In the genomic region with DNA sequence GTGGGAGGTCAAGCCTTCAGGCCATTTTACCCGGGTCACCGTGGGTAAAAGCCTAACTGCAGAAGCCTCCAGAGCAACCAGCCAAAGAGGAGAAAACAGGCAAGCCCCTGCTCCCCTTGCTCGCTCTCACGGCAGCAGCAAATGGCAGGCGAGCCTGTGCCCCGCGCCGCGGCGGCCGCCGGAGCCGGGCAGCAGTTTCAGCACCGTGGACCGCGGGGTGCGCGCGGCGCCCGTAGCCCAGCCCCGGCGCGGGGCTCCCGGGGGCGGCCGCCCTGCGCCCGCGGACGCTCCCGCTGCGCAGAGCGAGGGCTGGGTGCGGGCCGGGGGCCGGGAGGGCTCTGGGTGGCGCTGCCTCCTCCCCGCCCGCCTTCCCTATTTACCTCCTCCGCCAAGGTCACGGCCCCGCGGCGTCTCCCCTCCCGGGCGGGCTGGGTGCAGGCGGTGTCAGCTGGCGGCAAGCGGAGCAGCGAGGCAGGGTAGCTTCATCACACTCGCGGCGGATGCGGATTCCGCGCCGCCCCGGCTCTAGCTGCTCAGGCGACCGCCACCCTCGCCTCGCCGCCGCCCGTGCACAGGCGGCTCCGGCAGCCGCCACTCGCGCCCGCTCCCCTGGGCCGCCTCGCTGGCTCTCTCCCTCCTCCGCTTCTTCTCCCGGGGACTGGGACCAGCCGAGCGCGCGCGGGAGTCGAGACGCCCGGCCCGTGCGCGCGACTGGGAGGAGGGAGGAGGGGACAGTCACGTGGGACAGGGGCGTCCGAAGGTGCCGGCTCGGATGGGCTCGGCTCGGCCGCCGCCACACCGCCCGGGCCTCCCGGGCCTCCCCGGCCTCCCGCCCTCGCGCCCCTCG, we compare ENCODE assay signal across 1 cellular context.
TF ChIP-seq lines count a peak whose summit lies in the region.

TSS of gene RGS7 (minus strand) at position 687 of the 847 bp plus-strand sequence.

TF ChIP-seq in SK-N-SH treated with all-trans-retinoic acid at 6 μM for 48 hours, 23 proteins besides CTCF, POLR2A, EP300 and RAD21 (continued from another document):
- TF ChIP-seq CSRNP3 (CRISPR knock-in tag; IDR thresholded peaks at IDR 0.05) (no peak), RARB (CRISPR knock-in tag; IDR thresholded peaks at IDR 0.05) (no peak), ZC3H10 (CRISPR knock-in tag; IDR thresholded peaks at IDR 0.05) (no peak), ZFP3 (CRISPR knock-in tag; IDR thresholded peaks at IDR 0.05) (no peak)
- TF ChIP-seq, protein P1, sequence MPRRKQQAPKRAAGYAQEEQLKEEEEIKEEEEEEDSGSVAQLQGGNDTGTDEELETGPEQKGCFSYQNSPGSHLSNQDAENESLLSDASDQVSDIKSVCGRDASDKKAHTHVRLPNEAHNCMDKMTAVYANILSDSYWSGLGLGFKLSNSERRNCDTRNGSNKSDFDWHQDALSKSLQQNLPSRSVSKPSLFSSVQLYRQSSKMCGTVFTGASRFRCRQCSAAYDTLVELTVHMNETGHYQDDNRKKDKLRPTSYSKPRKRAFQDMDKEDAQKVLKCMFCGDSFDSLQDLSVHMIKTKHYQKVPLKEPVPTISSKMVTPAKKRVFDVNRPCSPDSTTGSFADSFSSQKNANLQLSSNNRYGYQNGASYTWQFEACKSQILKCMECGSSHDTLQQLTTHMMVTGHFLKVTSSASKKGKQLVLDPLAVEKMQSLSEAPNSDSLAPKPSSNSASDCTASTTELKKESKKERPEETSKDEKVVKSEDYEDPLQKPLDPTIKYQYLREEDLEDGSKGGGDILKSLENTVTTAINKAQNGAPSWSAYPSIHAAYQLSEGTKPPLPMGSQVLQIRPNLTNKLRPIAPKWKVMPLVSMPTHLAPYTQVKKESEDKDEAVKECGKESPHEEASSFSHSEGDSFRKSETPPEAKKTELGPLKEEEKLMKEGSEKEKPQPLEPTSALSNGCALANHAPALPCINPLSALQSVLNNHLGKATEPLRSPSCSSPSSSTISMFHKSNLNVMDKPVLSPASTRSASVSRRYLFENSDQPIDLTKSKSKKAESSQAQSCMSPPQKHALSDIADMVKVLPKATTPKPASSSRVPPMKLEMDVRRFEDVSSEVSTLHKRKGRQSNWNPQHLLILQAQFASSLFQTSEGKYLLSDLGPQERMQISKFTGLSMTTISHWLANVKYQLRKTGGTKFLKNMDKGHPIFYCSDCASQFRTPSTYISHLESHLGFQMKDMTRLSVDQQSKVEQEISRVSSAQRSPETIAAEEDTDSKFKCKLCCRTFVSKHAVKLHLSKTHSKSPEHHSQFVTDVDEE (CRISPR knock-in tag; IDR thresholded peaks at IDR 0.05): no peak
